Comparison of ENCODE assay signal across 8 cellular contexts in the genomic region with DNA sequence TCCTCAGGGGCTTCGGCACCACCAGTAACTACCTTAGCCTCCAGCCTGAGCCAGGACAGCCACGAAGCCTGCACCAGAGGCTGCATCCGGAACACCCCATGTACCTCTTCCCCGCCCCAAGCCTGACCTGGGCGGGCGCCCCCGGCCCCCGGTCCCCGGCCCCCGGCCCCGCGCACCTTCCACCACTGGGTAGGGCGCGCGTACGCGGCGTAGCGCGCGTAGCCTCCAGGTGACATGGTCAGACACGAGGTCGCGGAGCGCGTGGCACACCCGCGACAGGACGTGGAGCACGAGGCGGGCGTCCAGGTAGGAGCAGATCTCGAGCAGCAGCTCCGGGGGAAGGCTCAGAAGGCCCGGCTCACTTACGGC. TPM values are rescaled to one million over a fixed set of nuclear protein-coding genes. Genes with fewer than 3 reads are reported as not detected.
DNase-seq lines count a peak whose midpoint lies in the region; ATAC-seq and TF ChIP-seq lines count a peak whose summit lies in the region.

No MANE protein-coding gene starts in this region.

- peak overlapping the region; percentile 94 for H3K4me3 Mint-ChIP-seq in T-helper 2 cell treated with Interferon-gamma antibody and Interleukin-4, amounts not matched to agents 5 μg/mL and 100 μg/mL, for 36 hours

- TF ChIP-seq CTCF in gastroesophageal sphincter (IDR thresholded peaks at IDR 0.05), result no peak

- peak overlapping the region; percentile 77 for H3K4me3 ChIP-seq in GM08714 (ENCODE audit: low read length)
- peak overlapping the region; percentile 67 to 90 for H3K4me3 ChIP-seq in gastroesophageal sphincter

- peak overlapping the region in 3 of 4 donors; percentile 86 to 93 (median 89) for H3K27ac ChIP-seq in gastroesophageal sphincter

- H3K9me3 ChIP-seq in gastroesophageal sphincter, result no peaks in the 10 kb centered on the region

- peaks cover 0 to 24% (median 10%) of the 10 kb centered on the region in 3 donors for H3K4me1 ChIP-seq in gastroesophageal sphincter

- H3K36me3 ChIP-seq in gastroesophageal sphincter, result peaks cover 0 to 30% of the 10 kb centered on the region in 2 donors

- no peaks in the 10 kb centered on the region for H3K9me3 Mint-ChIP-seq in T-helper 2 cell treated with Interferon-gamma antibody and Interleukin-4, amounts not matched to agents 5 μg/mL and 100 μg/mL, for 36 hours

- peaks cover 4% of the 10 kb centered on the region for H3K4me1 Mint-ChIP-seq in T-helper 2 cell treated with Interferon-gamma antibody and Interleukin-4, amounts not matched to agents 5 μg/mL and 100 μg/mL, for 36 hours (ENCODE audit: low read depth)

- peak overlapping the region; percentile 45 for H3K27ac Mint-ChIP-seq in T-helper 2 cell treated with Interferon-gamma antibody and Interleukin-4, amounts not matched to agents 5 μg/mL and 100 μg/mL, for 36 hours

- TF ChIP-seq POLR2A in gastroesophageal sphincter (IDR thresholded peaks at IDR 0.05), result no peak

- no peak for TF ChIP-seq EP300 in gastroesophageal sphincter (IDR thresholded peaks at IDR 0.05)

- no peaks in the 10 kb centered on the region for H3K27me3 ChIP-seq in gastroesophageal sphincter

- H3K36me3 Mint-ChIP-seq in T-helper 2 cell treated with Interferon-gamma antibody and Interleukin-4, amounts not matched to agents 5 μg/mL and 100 μg/mL, for 36 hours (ENCODE audit: low read depth), result peaks cover 15% of the 10 kb centered on the region

- WGBS in gastroesophageal sphincter (ENCODE audit: low coverage in 1 of 2), 2 donors, result no CpG with 5 or more reads among the region's 36 CpGs

- no peaks in the 10 kb centered on the region for H3K27me3 Mint-ChIP-seq in T-helper 2 cell treated with Interferon-gamma antibody and Interleukin-4, amounts not matched to agents 5 μg/mL and 100 μg/mL, for 36 hours (ENCODE audit: low read depth)

- ATAC-seq in HG02588 (IDR thresholded peaks at IDR 0.05; ENCODE audit: unreplicated experiment), result peak; percentile 18
- ATAC-seq in gastroesophageal sphincter, result peak; percentile 2
- ATAC-seq in sciatic nerve, result peak; percentile 3

- intact Hi-C loops in sciatic nerve (cut with DNase I), result no loop called here

- DNase-seq in T-helper 2 cell treated with Interferon-gamma antibody and Interleukin-4, amounts not matched to agents 5 μg/mL and 100 μg/mL, for 36 hours (ENCODE audit: low spot score), result no peak
- no peak for DNase-seq in sciatic nerve (ENCODE audit: low spot score)
- no peak for DNase-seq in GF-D8 (lab: John Stamatoyannopoulos, UW)
- no peak for DNase-seq in mucosa of gallbladder (ENCODE audit: low spot score)
- DNase-seq in NAMALWA (ENCODE audit: low spot score), result no peak

RNA-seq across cellular contexts. Expression of gene FBXW9, which starts 0.5 kb away (rescaled TPM):
- total RNA-seq in gastroesophageal sphincter (1 to 10 TPM; 3.8 to 7.5 (median 4.1) TPM), sciatic nerve (3.6 TPM), mucosa of gallbladder (8.9 TPM)

RNA-seq across cellular contexts. Expression of gene GNG14, which starts 8.2 kb away (rescaled TPM):
- total RNA-seq in gastroesophageal sphincter (not detected), sciatic nerve (not detected), mucosa of gallbladder (not detected)

RNA-seq across cellular contexts. Expression of gene DHPS, which starts 14.3 kb away (rescaled TPM):
- total RNA-seq in gastroesophageal sphincter, result 100 to 1,000 TPM in 1 of 4 donors, 10 to 100 TPM in 3; 77.3 to 122 (median 92.1) TPM
- 77.1 TPM for total RNA-seq in sciatic nerve
- total RNA-seq in mucosa of gallbladder, result 89.0 TPM

RNA-seq across cellular contexts. Expression of gene TNPO2, which starts 27.8 kb away (rescaled TPM):
- total RNA-seq in gastroesophageal sphincter, result 10 to 100 TPM; 52.0 to 89.2 (median 76.1) TPM
- total RNA-seq in sciatic nerve, result 70.6 TPM
- 65.5 TPM for total RNA-seq in mucosa of gallbladder

RNA-seq across cellular contexts. Expression of gene WDR83, which starts 29.4 kb away (rescaled TPM):
- 10 to 100 TPM in 3 of 4 donors, 1 to 10 TPM in 1; 8.8 to 19.8 (median 15.5) TPM for total RNA-seq in gastroesophageal sphincter
- 12.3 TPM for total RNA-seq in sciatic nerve
- 14.5 TPM for total RNA-seq in mucosa of gallbladder
